Comparison of ENCODE assay signal across 20 cellular contexts in genomic region chr11:110947100-110947499, GRCh38.
"Had no signal": no experiment of that assay in that cellular context is flagged by ENCODE, and none has a peak within 500 bp of the region (broad histone marks: within the 10 kb centered on the region; RNA-seq: fewer than 3 reads in every experiment).

No MANE protein-coding gene starts in this region.

- H3K36me3 ChIP-seq: brain microvascular endothelial cell, colonic mucosa had no signal

- H3K4me3 ChIP-seq: colonic mucosa, skin epidermis had no signal

- H3K9me3 ChIP-seq: colonic mucosa had no signal

- H3K27me3 ChIP-seq: brain microvascular endothelial cell, colonic mucosa had no signal

- H3K4me1 Mint-ChIP-seq: activated CD4-positive, alpha-beta T cell treated with anti-CD3 and anti-CD28 coated beads, Interleukin-2, amount 10 ng/mL, durations not matched to agents 24 days and 14 days; activated naive CD4-positive, alpha-beta T cell treated with anti-CD3 and anti-CD28 coated beads, Interleukin-2, amount 10 ng/mL, durations not matched to agents 7 days and 5 days; activated naive CD8-positive, alpha-beta T cell treated with anti-CD3 and anti-CD28 coated beads, Interleukin-2, amount 50 U/mL, for 24 hours; central memory CD8-positive, alpha-beta T cell; T-cell had no signal

- H3K4me1 ChIP-seq: colonic mucosa had no signal

- DNase-seq: activated CD4-positive, alpha-beta T cell treated with anti-CD3 and anti-CD28 coated beads, Interleukin-2, amount 10 ng/mL, durations not matched to agents 24 days and 14 days; activated CD8-positive, alpha-beta memory T cell treated with anti-CD3 and anti-CD28 coated beads, Interleukin-2, amount 50 U/mL, for 4 hours; activated naive CD4-positive, alpha-beta T cell treated with anti-CD3 and anti-CD28 coated beads, Interleukin-2, amount 10 ng/mL, durations not matched to agents 7 days and 5 days; activated naive CD8-positive, alpha-beta T cell treated with anti-CD3 and anti-CD28 coated beads, Interleukin-2, amount 50 U/mL, for 24 hours; activated T-cell treated with anti-CD3 and anti-CD28 coated beads, Interleukin-2, amount 50 U/mL, for 4 hours; aorta; brain microvascular endothelial cell; colonic mucosa; hippocampal formation; islet precursor cell; midbrain; nucleus accumbens; posterior cingulate gyrus; retina; stimulated activated naive CD8-positive, alpha-beta T cell treated with anti-CD3 and anti-CD28 coated beads, Interleukin-15, Interleukin-2, amounts not matched to agents 100 U/mL and 50 U/mL, for 24 hours; T-cell; trophoblast cell had no signal

- H3K27ac Mint-ChIP-seq: activated CD4-positive, alpha-beta T cell treated with anti-CD3 and anti-CD28 coated beads, Interleukin-2, amount 10 ng/mL, durations not matched to agents 24 days and 14 days; activated naive CD4-positive, alpha-beta T cell treated with anti-CD3 and anti-CD28 coated beads, Interleukin-2, amount 10 ng/mL, durations not matched to agents 7 days and 5 days; activated naive CD8-positive, alpha-beta T cell treated with anti-CD3 and anti-CD28 coated beads, Interleukin-2, amount 50 U/mL, for 24 hours; nephron; T-cell had no signal

- H3K27me3 Mint-ChIP-seq: activated naive CD4-positive, alpha-beta T cell treated with anti-CD3 and anti-CD28 coated beads, Interleukin-2, amount 10 ng/mL, durations not matched to agents 7 days and 5 days; activated naive CD8-positive, alpha-beta T cell treated with anti-CD3 and anti-CD28 coated beads, Interleukin-2, amount 50 U/mL, for 24 hours had no signal

- H3K9me3 Mint-ChIP-seq: activated CD4-positive, alpha-beta T cell treated with anti-CD3 and anti-CD28 coated beads, Interleukin-2, amount 10 ng/mL, durations not matched to agents 24 days and 14 days; activated naive CD4-positive, alpha-beta T cell treated with anti-CD3 and anti-CD28 coated beads, Interleukin-2, amount 10 ng/mL, durations not matched to agents 7 days and 5 days; activated naive CD8-positive, alpha-beta T cell treated with anti-CD3 and anti-CD28 coated beads, Interleukin-2, amount 50 U/mL, for 24 hours; activated T-cell treated with anti-CD3 and anti-CD28 coated beads, Interleukin-2, amount 50 U/mL, for 4 hours; central memory CD8-positive, alpha-beta T cell; T-cell had no signal

- H3K27ac ChIP-seq: brain microvascular endothelial cell, colonic mucosa, skin epidermis had no signal

- H3K36me3 Mint-ChIP-seq: activated naive CD4-positive, alpha-beta T cell treated with anti-CD3 and anti-CD28 coated beads, Interleukin-2, amount 10 ng/mL, durations not matched to agents 7 days and 5 days; T-cell had no signal

- H3K4me3 Mint-ChIP-seq: activated CD4-positive, alpha-beta T cell treated with anti-CD3 and anti-CD28 coated beads, Interleukin-2, amount 10 ng/mL, durations not matched to agents 24 days and 14 days; activated naive CD4-positive, alpha-beta T cell treated with anti-CD3 and anti-CD28 coated beads, Interleukin-2, amount 10 ng/mL, durations not matched to agents 7 days and 5 days; activated naive CD8-positive, alpha-beta T cell treated with anti-CD3 and anti-CD28 coated beads, Interleukin-2, amount 50 U/mL, for 24 hours; activated T-cell treated with anti-CD3 and anti-CD28 coated beads, Interleukin-2, amount 50 U/mL, for 4 hours; central memory CD8-positive, alpha-beta T cell; nephron; T-cell had no signal
